In genomic region chr10:105691811-105692210, GRCh38 we compare ENCODE assay signal across 11 cellular contexts.
DNase-seq lines count a peak whose midpoint lies in the region; ATAC-seq and TF ChIP-seq lines count a peak whose summit lies in the region.
"Had no signal": no experiment of that assay in that cellular context is flagged by ENCODE, and none has a peak within 500 bp of the region (broad histone marks: within the 10 kb centered on the region; RNA-seq: fewer than 3 reads in every experiment).

No MANE protein-coding gene starts in this region.

- no peak overlapping the region for H3K4me3 Mint-ChIP-seq in MCF 10A (ENCODE audit: unreplicated experiment)

- H3K9me3 ChIP-seq in breast epithelium (no peaks in the 10 kb centered on the region), PC-3 (ENCODE audit: low read length) (no peaks in the 10 kb centered on the region), hepatocyte (ENCODE audit: low read depth) (no peaks in the 10 kb centered on the region)
- H3K9me3 ChIP-seq: BLaER1 treated with 17β-estradiol and CSF1 and Interleukin-3, amounts not matched to agents 10 nM and 100 nM had no signal

- H3F3A ChIP-seq in PC-3 (ENCODE audit: low read length, unreplicated experiment), result no peaks in the 10 kb centered on the region

- intact Hi-C loops in MCF 10A (cut with micrococcal nuclease), result loop anchor here (1.0 to 10.0 kb wide), 3 partner anchors 628 to 1047 kb away; partner anchors contain the start of gene SORCS3
- intact Hi-C loops in breast epithelium (cut with DNase I; ENCODE audit: low total_unique reads), result no loop called here
- intact Hi-C loops in PC-3 (cut with micrococcal nuclease), result no loop called here

- H2AFZ ChIP-seq in PC-3 (ENCODE audit: low read length), result no peak overlapping the region
- H2AFZ ChIP-seq in hepatocyte, result no peak overlapping the region

- H3K4me2 ChIP-seq in PC-3 (ENCODE audit: low read length), result no peak overlapping the region
- no peak overlapping the region for H3K4me2 ChIP-seq in hepatocyte
- H3K4me2 ChIP-seq: BLaER1 treated with 17β-estradiol and CSF1 and Interleukin-3, amounts not matched to agents 10 nM and 100 nM had no signal

- TF ChIP-seq CTCF in MCF 10A (IDR thresholded peaks at IDR 0.05; ENCODE audit: unreplicated experiment) (peak; percentile 38), breast epithelium (IDR thresholded peaks at IDR 0.05) (no peak), PC-3 (conservative IDR thresholded peaks at IDR 0.05; ENCODE audit: low read depth, low read length) (peak; percentile 44), hepatocyte (IDR thresholded peaks at IDR 0.05; ENCODE audit: poor library complexity) (peak; percentile 51)

- H3K36me3 ChIP-seq in breast epithelium (no peaks in the 10 kb centered on the region), PC-3 (ENCODE audit: low read depth, low read length) (no peaks in the 10 kb centered on the region), hepatocyte (replicated peaks; ENCODE audit: insufficient read depth, low read depth) (no peaks in the 10 kb centered on the region)
- H3K36me3 ChIP-seq: BLaER1 treated with 17β-estradiol and CSF1 and Interleukin-3, amounts not matched to agents 10 nM and 100 nM had no signal

- POLR2A ChIA-PET in MCF 10A (lab: Yijun Ruan, JAX) (no interaction called here), PC-3 (lab: Charles Lee; ENCODE audit: unreplicated experiment) (no interaction called here)

- H3K9me2 ChIP-seq in PC-3 (replicated peaks; ENCODE audit: low read length), result no peaks in the 10 kb centered on the region
- no peaks in the 10 kb centered on the region for H3K9me2 ChIP-seq in hepatocyte (replicated peaks; ENCODE audit: insufficient read depth)

- no peaks in the 10 kb centered on the region for H3K36me3 Mint-ChIP-seq in MCF 10A (ENCODE audit: insufficient read depth, unreplicated experiment)

- peak; percentile 56 for DNase-seq in MCF 10A (ENCODE audit: unreplicated experiment)
- DNase-seq in breast epithelium (ENCODE audit: low spot score in 2 of 2), result no peak
- DNase-seq in PC-3, result peak; percentile 27
- peak; percentile 37 for DNase-seq in hepatocyte (ENCODE audit: low spot score)
- no peak for DNase-seq in NCI-H526 treated with DMSO at 0.1 percent for 48 hours (lab: John Stamatoyannopoulos, UW)
- no peak for DNase-seq in GOT3 (lab: John Stamatoyannopoulos, UW)
- no peak for DNase-seq in substantia nigra (lab: John Stamatoyannopoulos, UW)
- DNase-seq: activated effector memory CD4-positive, alpha-beta T cell treated with Interleukin-2 at 50 U/mL for 16 hours; NCI-H774 had no signal

- 45% methylated on average over 1 of the region's 1 CpG for WGBS in hepatocyte (ENCODE audit: low lambda C conversion rate, missing lambda C conversion rate)

- H3K9ac ChIP-seq in PC-3 (ENCODE audit: low read length), result no peak overlapping the region
- H3K9ac ChIP-seq: BLaER1 treated with 17β-estradiol and CSF1 and Interleukin-3, amounts not matched to agents 10 nM and 100 nM had no signal

- H3K27ac ChIP-seq in breast epithelium (no peak overlapping the region), PC-3 (ENCODE audit: low read length) (no peak overlapping the region), hepatocyte (no peak overlapping the region), substantia nigra (ENCODE audit: low read depth, low read length, poor library complexity, severe bottlenecking) (no peak overlapping the region)
- H3K27ac ChIP-seq: BLaER1 treated with 17β-estradiol and CSF1 and Interleukin-3, amounts not matched to agents 10 nM and 100 nM had no signal

- no peaks in the 10 kb centered on the region for H3K27me3 ChIP-seq in breast epithelium
- no peaks in the 10 kb centered on the region for H3K27me3 ChIP-seq in PC-3 (ENCODE audit: low read length)
- H3K27me3 ChIP-seq in hepatocyte, result no peaks in the 10 kb centered on the region
- H3K27me3 ChIP-seq: BLaER1 treated with 17β-estradiol and CSF1 and Interleukin-3, amounts not matched to agents 10 nM and 100 nM had no signal

- no peak for TF ChIP-seq POLR2A in breast epithelium (IDR thresholded peaks at IDR 0.05)

- H3K27ac Mint-ChIP-seq in MCF 10A (ENCODE audit: low read depth, unreplicated experiment), result no peak overlapping the region

- BruUV-seq in MCF 10A (replicated peaks; lab: Mats Ljungman, UMichigan) (no TSS peak), PC-3 (replicated peaks; lab: Mats Ljungman, UMichigan) (no TSS peak)

- CTCF ChIA-PET in MCF 10A (lab: Yijun Ruan, JAX) (interaction anchor here (0.6 to 1.3 kb wide), 6 partner anchors 9 to 924 kb away, joined by 3 read pairs; no protein-coding TSS in a partner anchor), PC-3 (lab: Charles Lee) (no interaction called here)

- no peaks in the 10 kb centered on the region for H3K9me3 Mint-ChIP-seq in MCF 10A (ENCODE audit: unreplicated experiment)

- no peaks in the 10 kb centered on the region for H3K4me1 Mint-ChIP-seq in MCF 10A (ENCODE audit: insufficient read depth, unreplicated experiment)

- H3K4me1 ChIP-seq in breast epithelium (no peaks in the 10 kb centered on the region), PC-3 (ENCODE audit: insufficient read depth, low read length) (no peaks in the 10 kb centered on the region), hepatocyte (ENCODE audit: insufficient read depth) (no peaks in the 10 kb centered on the region)
- H3K4me1 ChIP-seq: BLaER1 treated with 17β-estradiol and CSF1 and Interleukin-3, amounts not matched to agents 10 nM and 100 nM had no signal

- ATAC-seq in PC-3 (no peak), GM19035 (IDR thresholded peaks at IDR 0.05; ENCODE audit: unreplicated experiment) (no peak)

- no peaks in the 10 kb centered on the region for H3K27me3 Mint-ChIP-seq in MCF 10A (ENCODE audit: insufficient read depth, unreplicated experiment)

- no peak overlapping the region for H3K4me3 ChIP-seq in breast epithelium
- H3K4me3 ChIP-seq in PC-3 (ENCODE audit: low read length), result no peak overlapping the region
- no peak overlapping the region for H3K4me3 ChIP-seq in hepatocyte
- H3K4me3 ChIP-seq: BLaER1 treated with 17β-estradiol and CSF1 and Interleukin-3, amounts not matched to agents 10 nM and 100 nM had no signal

- H4K20me1 ChIP-seq in PC-3 (ENCODE audit: low read length), result no peaks in the 10 kb centered on the region
- no peaks in the 10 kb centered on the region for H4K20me1 ChIP-seq in hepatocyte (ENCODE audit: insufficient read depth, poor library complexity, severe bottlenecking)
- H4K20me1 ChIP-seq: BLaER1 treated with 17β-estradiol and CSF1 and Interleukin-3, amounts not matched to agents 10 nM and 100 nM had no signal

- no peaks in the 10 kb centered on the region for H3K79me2 ChIP-seq in PC-3 (ENCODE audit: low read length)
- H3K79me2 ChIP-seq in hepatocyte, result no peaks in the 10 kb centered on the region

Comparison
In these comparisons a context has a peak if more than half of its experiments do, and no peak if none do; other contexts are left out.
1. DNase-seq: peak in MCF 10A (single experiment), PC-3 (single experiment) and hepatocyte (single experiment); none in breast epithelium (0 of 2), NCI-H526 treated with DMSO at 0.1 percent for 48 hours (single experiment), GOT3 (single experiment) and substantia nigra (0 of 49).
2. CTCF ChIP-seq: peak in MCF 10A (single experiment), PC-3 (single experiment) and hepatocyte (single experiment); none in breast epithelium (0 of 3).